1 cellular context compared by ENCODE assay signal in the genomic region with DNA sequence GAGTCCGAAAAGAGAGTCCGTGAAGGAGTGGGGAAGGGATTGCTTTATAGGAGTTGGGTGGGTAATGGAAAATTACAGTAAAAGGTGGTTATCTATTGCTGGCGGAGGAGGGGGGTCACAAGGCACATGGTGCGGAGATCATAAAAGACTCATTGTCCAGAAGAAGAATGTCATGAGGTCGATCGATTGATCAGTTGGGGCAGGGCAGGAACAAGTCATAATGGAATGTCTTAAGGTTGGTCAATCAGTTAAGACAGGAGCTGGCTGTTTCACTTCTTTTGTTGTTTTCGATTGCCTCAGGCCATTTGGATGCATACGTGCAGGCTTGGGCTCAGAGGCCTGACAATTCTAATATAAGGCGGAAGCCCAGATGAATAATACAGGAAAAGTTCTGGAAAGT.
A peak's percentile ranks its signal among the peaks of the same experiment; 100 is the strongest.
TF ChIP-seq lines count a peak whose summit lies in the region.

No MANE protein-coding gene starts in this region.

TF ChIP-seq in HepG2, 621 proteins besides CTCF, POLR2A, EP300 and RAD21 (continued from another document and continues in another):
- TF ChIP-seq, protein P1, sequence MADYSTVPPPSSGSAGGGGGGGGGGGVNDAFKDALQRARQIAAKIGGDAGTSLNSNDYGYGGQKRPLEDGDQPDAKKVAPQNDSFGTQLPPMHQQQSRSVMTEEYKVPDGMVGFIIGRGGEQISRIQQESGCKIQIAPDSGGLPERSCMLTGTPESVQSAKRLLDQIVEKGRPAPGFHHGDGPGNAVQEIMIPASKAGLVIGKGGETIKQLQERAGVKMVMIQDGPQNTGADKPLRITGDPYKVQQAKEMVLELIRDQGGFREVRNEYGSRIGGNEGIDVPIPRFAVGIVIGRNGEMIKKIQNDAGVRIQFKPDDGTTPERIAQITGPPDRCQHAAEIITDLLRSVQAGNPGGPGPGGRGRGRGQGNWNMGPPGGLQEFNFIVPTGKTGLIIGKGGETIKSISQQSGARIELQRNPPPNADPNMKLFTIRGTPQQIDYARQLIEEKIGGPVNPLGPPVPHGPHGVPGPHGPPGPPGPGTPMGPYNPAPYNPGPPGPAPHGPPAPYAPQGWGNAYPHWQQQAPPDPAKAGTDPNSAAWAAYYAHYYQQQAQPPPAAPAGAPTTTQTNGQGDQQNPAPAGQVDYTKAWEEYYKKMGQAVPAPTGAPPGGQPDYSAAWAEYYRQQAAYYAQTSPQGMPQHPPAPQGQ (CRISPR knock-in tag; IDR thresholded peaks at IDR 0.05; ENCODE audit: borderline replicate concordance), result no peak
- TF ChIP-seq KAT7 (CRISPR knock-in tag; IDR thresholded peaks at IDR 0.05; ENCODE audit: borderline replicate concordance) (no peak), DMAP1 (CRISPR knock-in tag; IDR thresholded peaks at IDR 0.05) (peak; percentile 32; the same call in 1 of the 2 replicates), NCOA2 (CRISPR knock-in tag; IDR thresholded peaks at IDR 0.05) (peak; percentile 33; the same call in 1 of the 2 replicates), IRF2 (CRISPR knock-in tag; IDR thresholded peaks at IDR 0.05) (0 out of 2 replicates have a peak, but pooled peaks have one; percentile 19), TRIM24 (CRISPR knock-in tag; IDR thresholded peaks at IDR 0.05) (no peak), ARNTL (CRISPR knock-in tag; IDR thresholded peaks at IDR 0.05) (no peak), ZC3H4 (CRISPR knock-in tag; IDR thresholded peaks at IDR 0.05; ENCODE audit: borderline replicate concordance) (no peak), ELF1 (CRISPR knock-in tag; IDR thresholded peaks at IDR 0.05) (no peak), ZFX (CRISPR knock-in tag; IDR thresholded peaks at IDR 0.05; ENCODE audit: low read depth) (peak; percentile 22; the same call in 1 of the 2 replicates), ZNF7 (CRISPR knock-in tag; IDR thresholded peaks at IDR 0.05) (no peak), GATAD2A (CRISPR knock-in tag; IDR thresholded peaks at IDR 0.05) (0 out of 2 replicates have a peak, but pooled peaks have one; percentile 34), SOX5 (CRISPR knock-in tag; IDR thresholded peaks at IDR 0.05; ENCODE audit: borderline replicate concordance) (peak; percentile 51; the same call in 1 of the 2 replicates), ZNF543 (CRISPR knock-in tag; IDR thresholded peaks at IDR 0.05) (0 out of 2 replicates have a peak, but pooled peaks have one; percentile 22), TEAD3 (CRISPR knock-in tag; optimal IDR thresholded peaks at IDR 0.05; ENCODE audit: borderline replicate concordance) (peak; percentile 56), ZBTB20 (CRISPR knock-in tag; IDR thresholded peaks at IDR 0.05; ENCODE audit: borderline replicate concordance, low read depth) (no peak), ZNF232 (CRISPR knock-in tag; IDR thresholded peaks at IDR 0.05; ENCODE audit: borderline replicate concordance) (no peak), CREB1 (IDR thresholded peaks at IDR 0.05) (no peak), CREB1 (CRISPR knock-in tag; IDR thresholded peaks at IDR 0.05) (no peak), CREM (IDR thresholded peaks at IDR 0.05) (no peak; the same call in 1 of the 2 replicates), CREM (CRISPR knock-in tag; IDR thresholded peaks at IDR 0.05) (no peak), ZNF292 (CRISPR knock-in tag; IDR thresholded peaks at IDR 0.05; ENCODE audit: borderline replicate concordance, low read depth) (no peak)
- TF ChIP-seq, protein P2, sequence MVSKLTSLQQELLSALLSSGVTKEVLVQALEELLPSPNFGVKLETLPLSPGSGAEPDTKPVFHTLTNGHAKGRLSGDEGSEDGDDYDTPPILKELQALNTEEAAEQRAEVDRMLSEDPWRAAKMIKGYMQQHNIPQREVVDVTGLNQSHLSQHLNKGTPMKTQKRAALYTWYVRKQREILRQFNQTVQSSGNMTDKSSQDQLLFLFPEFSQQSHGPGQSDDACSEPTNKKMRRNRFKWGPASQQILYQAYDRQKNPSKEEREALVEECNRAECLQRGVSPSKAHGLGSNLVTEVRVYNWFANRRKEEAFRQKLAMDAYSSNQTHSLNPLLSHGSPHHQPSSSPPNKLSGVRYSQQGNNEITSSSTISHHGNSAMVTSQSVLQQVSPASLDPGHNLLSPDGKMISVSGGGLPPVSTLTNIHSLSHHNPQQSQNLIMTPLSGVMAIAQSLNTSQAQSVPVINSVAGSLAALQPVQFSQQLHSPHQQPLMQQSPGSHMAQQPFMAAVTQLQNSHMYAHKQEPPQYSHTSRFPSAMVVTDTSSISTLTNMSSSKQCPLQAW (CRISPR knock-in tag; IDR thresholded peaks at IDR 0.05), result no peak
- TF ChIP-seq, protein P3, sequence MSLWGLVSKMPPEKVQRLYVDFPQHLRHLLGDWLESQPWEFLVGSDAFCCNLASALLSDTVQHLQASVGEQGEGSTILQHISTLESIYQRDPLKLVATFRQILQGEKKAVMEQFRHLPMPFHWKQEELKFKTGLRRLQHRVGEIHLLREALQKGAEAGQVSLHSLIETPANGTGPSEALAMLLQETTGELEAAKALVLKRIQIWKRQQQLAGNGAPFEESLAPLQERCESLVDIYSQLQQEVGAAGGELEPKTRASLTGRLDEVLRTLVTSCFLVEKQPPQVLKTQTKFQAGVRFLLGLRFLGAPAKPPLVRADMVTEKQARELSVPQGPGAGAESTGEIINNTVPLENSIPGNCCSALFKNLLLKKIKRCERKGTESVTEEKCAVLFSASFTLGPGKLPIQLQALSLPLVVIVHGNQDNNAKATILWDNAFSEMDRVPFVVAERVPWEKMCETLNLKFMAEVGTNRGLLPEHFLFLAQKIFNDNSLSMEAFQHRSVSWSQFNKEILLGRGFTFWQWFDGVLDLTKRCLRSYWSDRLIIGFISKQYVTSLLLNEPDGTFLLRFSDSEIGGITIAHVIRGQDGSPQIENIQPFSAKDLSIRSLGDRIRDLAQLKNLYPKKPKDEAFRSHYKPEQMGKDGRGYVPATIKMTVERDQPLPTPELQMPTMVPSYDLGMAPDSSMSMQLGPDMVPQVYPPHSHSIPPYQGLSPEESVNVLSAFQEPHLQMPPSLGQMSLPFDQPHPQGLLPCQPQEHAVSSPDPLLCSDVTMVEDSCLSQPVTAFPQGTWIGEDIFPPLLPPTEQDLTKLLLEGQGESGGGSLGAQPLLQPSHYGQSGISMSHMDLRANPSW (CRISPR knock-in tag; IDR thresholded peaks at IDR 0.05; ENCODE audit: borderline replicate concordance), result no peak
- TF ChIP-seq, protein P4, sequence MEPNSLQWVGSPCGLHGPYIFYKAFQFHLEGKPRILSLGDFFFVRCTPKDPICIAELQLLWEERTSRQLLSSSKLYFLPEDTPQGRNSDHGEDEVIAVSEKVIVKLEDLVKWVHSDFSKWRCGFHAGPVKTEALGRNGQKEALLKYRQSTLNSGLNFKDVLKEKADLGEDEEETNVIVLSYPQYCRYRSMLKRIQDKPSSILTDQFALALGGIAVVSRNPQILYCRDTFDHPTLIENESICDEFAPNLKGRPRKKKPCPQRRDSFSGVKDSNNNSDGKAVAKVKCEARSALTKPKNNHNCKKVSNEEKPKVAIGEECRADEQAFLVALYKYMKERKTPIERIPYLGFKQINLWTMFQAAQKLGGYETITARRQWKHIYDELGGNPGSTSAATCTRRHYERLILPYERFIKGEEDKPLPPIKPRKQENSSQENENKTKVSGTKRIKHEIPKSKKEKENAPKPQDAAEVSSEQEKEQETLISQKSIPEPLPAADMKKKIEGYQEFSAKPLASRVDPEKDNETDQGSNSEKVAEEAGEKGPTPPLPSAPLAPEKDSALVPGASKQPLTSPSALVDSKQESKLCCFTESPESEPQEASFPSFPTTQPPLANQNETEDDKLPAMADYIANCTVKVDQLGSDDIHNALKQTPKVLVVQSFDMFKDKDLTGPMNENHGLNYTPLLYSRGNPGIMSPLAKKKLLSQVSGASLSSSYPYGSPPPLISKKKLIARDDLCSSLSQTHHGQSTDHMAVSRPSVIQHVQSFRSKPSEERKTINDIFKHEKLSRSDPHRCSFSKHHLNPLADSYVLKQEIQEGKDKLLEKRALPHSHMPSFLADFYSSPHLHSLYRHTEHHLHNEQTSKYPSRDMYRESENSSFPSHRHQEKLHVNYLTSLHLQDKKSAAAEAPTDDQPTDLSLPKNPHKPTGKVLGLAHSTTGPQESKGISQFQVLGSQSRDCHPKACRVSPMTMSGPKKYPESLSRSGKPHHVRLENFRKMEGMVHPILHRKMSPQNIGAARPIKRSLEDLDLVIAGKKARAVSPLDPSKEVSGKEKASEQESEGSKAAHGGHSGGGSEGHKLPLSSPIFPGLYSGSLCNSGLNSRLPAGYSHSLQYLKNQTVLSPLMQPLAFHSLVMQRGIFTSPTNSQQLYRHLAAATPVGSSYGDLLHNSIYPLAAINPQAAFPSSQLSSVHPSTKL (CRISPR knock-in tag; IDR thresholded peaks at IDR 0.05), result peak; percentile 54
- TF ChIP-seq, protein P5, sequence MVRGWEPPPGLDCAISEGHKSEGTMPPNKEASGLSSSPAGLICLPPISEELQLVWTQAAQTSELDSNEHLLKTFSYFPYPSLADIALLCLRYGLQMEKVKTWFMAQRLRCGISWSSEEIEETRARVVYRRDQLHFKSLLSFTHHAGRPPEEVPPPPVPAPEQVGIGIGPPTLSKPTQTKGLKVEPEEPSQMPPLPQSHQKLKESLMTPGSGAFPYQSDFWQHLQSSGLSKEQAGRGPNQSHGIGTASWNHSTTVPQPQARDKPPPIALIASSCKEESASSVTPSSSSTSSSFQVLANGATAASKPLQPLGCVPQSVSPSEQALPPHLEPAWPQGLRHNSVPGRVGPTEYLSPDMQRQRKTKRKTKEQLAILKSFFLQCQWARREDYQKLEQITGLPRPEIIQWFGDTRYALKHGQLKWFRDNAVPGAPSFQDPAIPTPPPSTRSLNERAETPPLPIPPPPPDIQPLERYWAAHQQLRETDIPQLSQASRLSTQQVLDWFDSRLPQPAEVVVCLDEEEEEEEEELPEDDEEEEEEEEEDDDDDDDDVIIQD (CRISPR knock-in tag; IDR thresholded peaks at IDR 0.05; ENCODE audit: low read depth), result 0 out of 2 replicates have a peak, but pooled peaks have one; percentile 5
- TF ChIP-seq, protein P6, sequence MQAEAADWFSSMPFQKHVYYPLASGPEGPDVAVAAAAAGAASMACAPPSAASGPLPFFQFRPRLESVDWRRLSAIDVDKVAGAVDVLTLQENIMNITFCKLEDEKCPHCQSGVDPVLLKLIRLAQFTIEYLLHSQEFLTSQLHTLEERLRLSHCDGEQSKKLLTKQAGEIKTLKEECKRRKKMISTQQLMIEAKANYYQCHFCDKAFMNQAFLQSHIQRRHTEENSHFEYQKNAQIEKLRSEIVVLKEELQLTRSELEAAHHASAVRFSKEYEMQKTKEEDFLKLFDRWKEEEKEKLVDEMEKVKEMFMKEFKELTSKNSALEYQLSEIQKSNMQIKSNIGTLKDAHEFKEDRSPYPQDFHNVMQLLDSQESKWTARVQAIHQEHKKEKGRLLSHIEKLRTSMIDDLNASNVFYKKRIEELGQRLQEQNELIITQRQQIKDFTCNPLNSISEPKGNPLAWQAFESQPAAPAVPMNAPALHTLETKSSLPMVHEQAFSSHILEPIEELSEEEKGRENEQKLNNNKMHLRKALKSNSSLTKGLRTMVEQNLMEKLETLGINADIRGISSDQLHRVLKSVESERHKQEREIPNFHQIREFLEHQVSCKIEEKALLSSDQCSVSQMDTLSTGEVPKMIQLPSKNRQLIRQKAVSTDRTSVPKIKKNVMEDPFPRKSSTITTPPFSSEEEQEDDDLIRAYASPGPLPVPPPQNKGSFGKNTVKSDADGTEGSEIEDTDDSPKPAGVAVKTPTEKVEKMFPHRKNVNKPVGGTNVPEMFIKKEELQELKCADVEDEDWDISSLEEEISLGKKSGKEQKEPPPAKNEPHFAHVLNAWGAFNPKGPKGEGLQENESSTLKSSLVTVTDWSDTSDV (CRISPR knock-in tag; IDR thresholded peaks at IDR 0.05), result no peak
- TF ChIP-seq, protein P7, sequence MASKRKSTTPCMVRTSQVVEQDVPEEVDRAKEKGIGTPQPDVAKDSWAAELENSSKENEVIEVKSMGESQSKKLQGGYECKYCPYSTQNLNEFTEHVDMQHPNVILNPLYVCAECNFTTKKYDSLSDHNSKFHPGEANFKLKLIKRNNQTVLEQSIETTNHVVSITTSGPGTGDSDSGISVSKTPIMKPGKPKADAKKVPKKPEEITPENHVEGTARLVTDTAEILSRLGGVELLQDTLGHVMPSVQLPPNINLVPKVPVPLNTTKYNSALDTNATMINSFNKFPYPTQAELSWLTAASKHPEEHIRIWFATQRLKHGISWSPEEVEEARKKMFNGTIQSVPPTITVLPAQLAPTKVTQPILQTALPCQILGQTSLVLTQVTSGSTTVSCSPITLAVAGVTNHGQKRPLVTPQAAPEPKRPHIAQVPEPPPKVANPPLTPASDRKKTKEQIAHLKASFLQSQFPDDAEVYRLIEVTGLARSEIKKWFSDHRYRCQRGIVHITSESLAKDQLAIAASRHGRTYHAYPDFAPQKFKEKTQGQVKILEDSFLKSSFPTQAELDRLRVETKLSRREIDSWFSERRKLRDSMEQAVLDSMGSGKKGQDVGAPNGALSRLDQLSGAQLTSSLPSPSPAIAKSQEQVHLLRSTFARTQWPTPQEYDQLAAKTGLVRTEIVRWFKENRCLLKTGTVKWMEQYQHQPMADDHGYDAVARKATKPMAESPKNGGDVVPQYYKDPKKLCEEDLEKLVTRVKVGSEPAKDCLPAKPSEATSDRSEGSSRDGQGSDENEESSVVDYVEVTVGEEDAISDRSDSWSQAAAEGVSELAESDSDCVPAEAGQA (IDR thresholded peaks at IDR 0.05; ENCODE audit: low read depth), result no peak
- TF ChIP-seq, protein P7 (CRISPR knock-in tag; IDR thresholded peaks at IDR 0.05; ENCODE audit: borderline replicate concordance), result no peak
- TF ChIP-seq, protein P8, sequence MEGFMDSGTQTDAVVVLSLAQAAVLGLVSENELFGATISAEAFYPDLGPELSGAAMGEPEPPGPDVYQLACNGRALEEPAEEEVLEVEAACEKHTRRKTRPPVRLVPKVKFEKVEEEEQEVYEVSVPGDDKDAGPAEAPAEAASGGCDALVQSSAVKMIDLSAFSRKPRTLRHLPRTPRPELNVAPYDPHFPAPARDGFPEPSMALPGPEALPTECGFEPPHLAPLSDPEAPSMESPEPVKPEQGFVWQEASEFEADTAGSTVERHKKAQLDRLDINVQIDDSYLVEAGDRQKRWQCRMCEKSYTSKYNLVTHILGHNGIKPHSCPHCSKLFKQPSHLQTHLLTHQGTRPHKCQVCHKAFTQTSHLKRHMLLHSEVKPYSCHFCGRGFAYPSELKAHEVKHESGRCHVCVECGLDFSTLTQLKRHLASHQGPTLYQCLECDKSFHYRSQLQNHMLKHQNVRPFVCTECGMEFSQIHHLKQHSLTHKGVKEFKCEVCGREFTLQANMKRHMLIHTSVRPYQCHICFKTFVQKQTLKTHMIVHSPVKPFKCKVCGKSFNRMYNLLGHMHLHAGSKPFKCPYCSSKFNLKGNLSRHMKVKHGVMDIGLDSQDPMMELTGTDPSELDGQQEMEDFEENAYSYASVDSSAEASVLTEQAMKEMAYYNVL (CRISPR knock-in tag; IDR thresholded peaks at IDR 0.05; ENCODE audit: borderline replicate concordance), result no peak
